Comparison of ENCODE assay signal across 17 cellular contexts in genomic region chr7:14995774-14996173, GRCh38.
"Had no signal": no experiment of that assay in that cellular context is flagged by ENCODE, and none has a peak within 500 bp of the region (broad histone marks: within the 10 kb centered on the region; RNA-seq: fewer than 3 reads in every experiment).

No MANE protein-coding gene starts in this region.

- ATAC-seq: activated T-cell treated with anti-CD3 and anti-CD28 coated beads, Interleukin-2, amount 50 U/mL, for 4 hours; heart left ventricle; left lung; sciatic nerve; stimulated activated memory B cell treated with anti-CD40 and anti-IgM and Interleukin-4, amounts not matched to agents 10 μg/mL and 1 μg/mL and 100 μg/mL, for 72 hours had no signal

- DNase-seq: activated CD4-positive, alpha-beta T cell treated with anti-CD3 and anti-CD28 coated beads for 4 hours; activated CD4-positive, alpha-beta T cell treated with anti-CD3 and anti-CD28 coated beads, Interleukin-2, amount 50 U/mL, for 48 hours; activated CD4-positive, CD25-positive, alpha-beta regulatory T cell; activated CD8-positive, alpha-beta memory T cell treated with anti-CD3 and anti-CD28 coated beads, Interleukin-2, amount 50 U/mL, for 48 hours; activated naive CD4-positive, alpha-beta T cell; activated T-cell treated with anti-CD3 and anti-CD28 coated beads, Interleukin-2, amount 50 U/mL, for 4 hours; adrenal gland; cerebellar nuclear complex; heart left ventricle; left lung; naive B cell; occipital lobe; posterior cingulate gyrus; stimulated activated CD4-positive, alpha-beta T cell treated with anti-CD3 and anti-CD28 coated beads, Interleukin-15, amount 100 ng/mL, for 24 hours; stomach had no signal
